Comparison of ENCODE assay signal across 8 cellular contexts in the genomic region with DNA sequence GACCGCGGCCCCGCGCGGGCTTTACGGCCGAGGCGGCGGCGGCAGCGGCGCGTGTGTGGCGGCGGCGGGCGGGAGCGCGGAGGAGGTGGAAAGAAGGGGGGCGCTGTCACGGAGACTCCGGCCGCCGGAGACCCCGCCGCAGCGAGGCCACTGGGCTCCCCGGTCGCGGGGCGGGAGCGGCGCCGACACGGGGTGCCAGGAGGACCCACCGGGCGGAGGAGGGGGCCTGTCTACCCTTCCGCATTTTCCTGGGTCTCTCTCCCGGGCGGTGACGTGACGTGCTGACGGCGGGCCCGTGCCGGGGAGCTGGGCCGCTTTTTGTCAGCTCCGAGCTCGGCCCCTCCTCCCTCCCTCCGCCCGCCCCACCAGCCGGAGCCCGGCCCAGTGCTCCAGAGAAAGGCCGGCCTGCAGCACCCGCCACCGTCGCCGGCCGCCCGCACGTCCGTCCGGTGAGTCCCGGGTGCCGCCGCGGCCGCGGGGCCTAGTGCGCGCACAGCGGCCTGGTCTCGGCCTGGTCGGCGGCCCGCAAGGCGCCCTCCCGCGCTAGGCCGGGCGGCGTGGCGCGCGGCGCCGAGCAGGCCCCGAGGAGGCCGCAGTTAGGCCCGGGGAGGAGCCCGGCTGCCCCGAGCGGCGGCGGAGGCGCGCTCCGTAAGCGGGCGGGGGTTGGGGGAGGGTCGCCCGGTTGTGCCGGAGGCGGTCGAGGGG. TPM values are rescaled to one million over a fixed set of nuclear protein-coding genes. Genes with fewer than 3 reads are reported as not detected.
DNase-seq lines count a peak whose midpoint lies in the region; ATAC-seq and TF ChIP-seq lines count a peak whose summit lies in the region.

A gene (plus strand): TSS at position 384 of the 705 bp plus-strand sequence. CDS start 23,014 bp downstream, outside the sequence.

- peak within 1 kb of the TSS; percentile 91 for H3K27ac Mint-ChIP-seq in activated naive CD8-positive, alpha-beta T cell treated with anti-CD3 and anti-CD28 coated beads, Interleukin-2, amount 10 ng/mL, durations not matched to agents 7 days and 5 days
- peak within 1 kb of the TSS; percentile 100 for H3K27ac Mint-ChIP-seq in progenitor cell of endocrine pancreas

- CTCF ChIA-PET in BJ (lab: Yijun Ruan, JAX) (no interaction called here), SK-N-SH (lab: Yijun Ruan, JAX) (interaction anchor here (1.2 to 1.6 kb wide), 3 partner anchors 16 to 96 kb away, joined by 3 to 7 read pairs (median 3); a partner anchor contains a TSS)

- H3K4me1 ChIP-seq in SK-N-SH (ENCODE audit: control insufficient read depth in 1 of 2, insufficient read depth in 2 of 2, low read depth in 1 of 2, low read length in 1 of 2) = peaks cover 30 to 61% of the 10 kb centered on the region in 2 experiments
- peaks cover 0 to 71% (median 47%) of the 10 kb centered on the region in 12 donors for H3K4me1 ChIP-seq in heart left ventricle
- H3K4me1 ChIP-seq in urinary bladder (ENCODE audit: insufficient read depth) = peaks cover 2% of the 10 kb centered on the region

- H3K4me3 ChIP-seq in BJ (ENCODE audit: low read depth, low read length) (peak within 1 kb of the TSS; percentile 73), SK-N-SH (ENCODE audit: low read depth in 2 of 2, low read length in 1 of 2) (peak within 1 kb of the TSS; percentile 86 to 95), heart left ventricle (peak within 1 kb of the TSS; percentile 55 to 97 (median 78)), urinary bladder (ENCODE audit: low read depth, low read length) (peak within 1 kb of the TSS; percentile 72)

- no peaks in the 10 kb centered on the region for H3K9me3 Mint-ChIP-seq in activated naive CD8-positive, alpha-beta T cell treated with anti-CD3 and anti-CD28 coated beads, Interleukin-2, amount 10 ng/mL, durations not matched to agents 7 days and 5 days
- H3K9me3 Mint-ChIP-seq in progenitor cell of endocrine pancreas (ENCODE audit: low read depth) = no peaks in the 10 kb centered on the region

- H3K36me3 Mint-ChIP-seq in activated naive CD8-positive, alpha-beta T cell treated with anti-CD3 and anti-CD28 coated beads, Interleukin-2, amount 10 ng/mL, durations not matched to agents 7 days and 5 days = peaks cover 13% of the 10 kb centered on the region
- H3K36me3 Mint-ChIP-seq in progenitor cell of endocrine pancreas (ENCODE audit: insufficient read depth) = peaks cover 2% of the 10 kb centered on the region

- WGBS in SK-N-SH (ENCODE audit: low lambda C conversion rate) = 0% methylated on average over 3 of the region's 105 CpGs
- WGBS in heart left ventricle, 4 donors = 0 to 1% (median 0%) methylated on average over 23 to 102 of the region's 105 CpGs
- under 1% methylated on average over 85 of the region's 105 CpGs for WGBS in urinary bladder

- POLR2A ChIA-PET in BJ (lab: Charles Lee) (interaction anchor here (0.6 kb wide), 2 partner anchors 127 to 243 kb away, joined by 4 to 9 read pairs; no protein-coding TSS in a partner anchor), SK-N-SH (lab: Yijun Ruan, JAX) (interaction anchor here (1.2 kb wide), 1 partner anchor 133 kb away, joined by 4 read pairs; no protein-coding TSS in a partner anchor)
- POLR2A ChIA-PET in activated naive CD8-positive, alpha-beta T cell treated with anti-CD3 and anti-CD28 coated beads, Interleukin-2, amount 10 ng/mL, durations not matched to agents 7 days and 5 days (lab: Charles Lee) = interaction anchor here (1.1 kb wide), 1 partner anchor 124 kb away, joined by 3 read pairs; no protein-coding TSS in a partner anchor

- peak; percentile 67 for TF ChIP-seq POLR2A in GM19099 (IDR thresholded peaks at IDR 0.05; ENCODE audit: extremely low read depth, insufficient read length, low read depth)
- peak in 1 of 2 donors; percentile 24 for TF ChIP-seq POLR2A in heart left ventricle (IDR thresholded peaks at IDR 0.05)

- H3K27ac ChIP-seq in SK-N-SH (ENCODE audit: low read depth in 2 of 2, low read length in 1 of 2) = peak within 1 kb of the TSS; percentile 95 to 98
- H3K27ac ChIP-seq in heart left ventricle = peak within 1 kb of the TSS; percentile 92 to 99 (median 98)
- H3K27ac ChIP-seq in urinary bladder (ENCODE audit: low read depth) = peak within 1 kb of the TSS; percentile 99

- peak within 1 kb of the TSS; percentile 61 for H2AFZ ChIP-seq in SK-N-SH (ENCODE audit: low read depth)

- no peaks in the 10 kb centered on the region for H3K36me3 ChIP-seq in BJ (ENCODE audit: control insufficient read depth, insufficient read depth, low read length)
- peaks cover 0 to 5% of the 10 kb centered on the region in 2 experiments for H3K36me3 ChIP-seq in SK-N-SH (replicated peaks in 1 of 2; ENCODE audit: control insufficient read depth in 1 of 2, insufficient read depth in 2 of 2, low read length in 1 of 2)
- H3K36me3 ChIP-seq in heart left ventricle = peaks cover 0 to 18% (median 0%) of the 10 kb centered on the region in 9 donors
- no peaks in the 10 kb centered on the region for H3K36me3 ChIP-seq in urinary bladder (ENCODE audit: insufficient read depth)

- TF ChIP-seq CTCF in BJ (IDR thresholded peaks at IDR 0.05; ENCODE audit: insufficient read depth, low read depth, low read length) (no peak), SK-N-SH (IDR thresholded peaks at IDR 0.05) (no peak), heart left ventricle (IDR thresholded peaks at IDR 0.05) (peak in 4 of 12 donors; percentile 12 to 27 (median 14)), progenitor cell of endocrine pancreas (IDR thresholded peaks at IDR 0.05; ENCODE audit: unreplicated experiment) (no peak)

- H3F3A ChIP-seq in SK-N-SH (replicated peaks; ENCODE audit: insufficient read depth) = peaks cover 54% of the 10 kb centered on the region

- no peaks in the 10 kb centered on the region for H3K9me3 ChIP-seq in SK-N-SH
- H3K9me3 ChIP-seq in heart left ventricle = no peaks in the 10 kb centered on the region

- TF ChIP-seq RAD21 in SK-N-SH (IDR thresholded peaks at IDR 0.05; ENCODE audit: low read length) = no peak

- peak; percentile 41 for ATAC-seq in HG03342 (IDR thresholded peaks at IDR 0.05; ENCODE audit: unreplicated experiment)
- peak; percentile 55 for ATAC-seq in activated naive CD8-positive, alpha-beta T cell treated with anti-CD3 and anti-CD28 coated beads, Interleukin-2, amount 10 ng/mL, durations not matched to agents 7 days and 5 days (ENCODE audit: low read depth)
- ATAC-seq in heart left ventricle = peak in 3 of 4 donors; percentile 58 to 79 (median 68)

- H3K79me2 ChIP-seq in SK-N-SH (ENCODE audit: insufficient read depth) = peaks cover 41% of the 10 kb centered on the region

- peak within 1 kb of the TSS; percentile 85 for H3K4me2 ChIP-seq in SK-N-SH

- DNase-seq in BJ (ENCODE audit: low read depth) = no peak
- peak; percentile 83 for DNase-seq in SK-N-SH
- DNase-seq in activated naive CD8-positive, alpha-beta T cell treated with anti-CD3 and anti-CD28 coated beads, Interleukin-2, amount 10 ng/mL, durations not matched to agents 7 days and 5 days = peak; percentile 74
- peak; percentile 52 to 87 (median 83) for DNase-seq in heart left ventricle
- DNase-seq in progenitor cell of endocrine pancreas (ENCODE audit: low spot score, unreplicated experiment) = peak; percentile 56

- peak within 1 kb of the TSS; percentile 94 for H3K4me3 Mint-ChIP-seq in activated naive CD8-positive, alpha-beta T cell treated with anti-CD3 and anti-CD28 coated beads, Interleukin-2, amount 10 ng/mL, durations not matched to agents 7 days and 5 days
- H3K4me3 Mint-ChIP-seq in progenitor cell of endocrine pancreas (ENCODE audit: low read depth) = peak within 1 kb of the TSS; percentile 87

- no peaks in the 10 kb centered on the region for H3K9me2 ChIP-seq in SK-N-SH

- intact Hi-C loops in heart left ventricle (cut with DNase I) = loop anchor here in 4 of 10 donors (1.0 to 10.0 kb wide), 5 partner anchors 55 to 95 kb away; a partner anchor contains a TSS

- peaks cover 47% of the 10 kb centered on the region for H3K4me1 Mint-ChIP-seq in activated naive CD8-positive, alpha-beta T cell treated with anti-CD3 and anti-CD28 coated beads, Interleukin-2, amount 10 ng/mL, durations not matched to agents 7 days and 5 days
- peaks cover 66% of the 10 kb centered on the region for H3K4me1 Mint-ChIP-seq in progenitor cell of endocrine pancreas (ENCODE audit: low read depth)

- peaks cover 41% of the 10 kb centered on the region for H4K20me1 ChIP-seq in SK-N-SH (ENCODE audit: insufficient read depth)

- peak within 1 kb of the TSS; percentile 96 for H3K9ac ChIP-seq in SK-N-SH

- TF ChIP-seq EP300 in SK-N-SH (IDR thresholded peaks at IDR 0.05; ENCODE audit: borderline replicate concordance in 1 of 2, low read depth in 1 of 2, low read length in 1 of 2) = no peak

- H3K27me3 Mint-ChIP-seq in activated naive CD8-positive, alpha-beta T cell treated with anti-CD3 and anti-CD28 coated beads, Interleukin-2, amount 10 ng/mL, durations not matched to agents 7 days and 5 days = no peaks in the 10 kb centered on the region
- H3K27me3 Mint-ChIP-seq in progenitor cell of endocrine pancreas = no peaks in the 10 kb centered on the region

- H3K27me3 ChIP-seq in BJ (ENCODE audit: control insufficient read depth, insufficient read depth, low read length) (no peaks in the 10 kb centered on the region), SK-N-SH (ENCODE audit: insufficient read depth) (no peaks in the 10 kb centered on the region), heart left ventricle (no peaks in the 10 kb centered on the region)

RNA-seq across cellular contexts. Expression of the gene that starts here (rescaled TPM):
- polyA plus RNA-seq in BJ (2011; rRNA removed) = 12.5 and 21.8 TPM in 2 replicates
- polyA minus RNA-seq in BJ (2011; rRNA and poly(A)+ RNA removed) = 33.0 and 34.1 TPM in 2 replicates
- 9.0 and 11.9 TPM in 2 replicates for polyA plus RNA-seq in SK-N-SH (2012; rRNA removed)
- polyA plus RNA-seq in SK-N-SH (2012; cell fraction: cytosol; rRNA removed) = 10.7 and 13.0 TPM in 2 replicates
- polyA plus RNA-seq in SK-N-SH (2012; cell fraction: nucleus; rRNA removed) = 11.9 and 20.4 TPM in 2 replicates
- 10 to 100 TPM; 46.8 to 51.8 TPM for total RNA-seq in activated naive CD8-positive, alpha-beta T cell treated with anti-CD3 and anti-CD28 coated beads, Interleukin-2, amount 10 ng/mL, durations not matched to agents 7 days and 5 days
- total RNA-seq in heart left ventricle = 10 to 100 TPM; 29.5 to 70.5 (median 44.8) TPM
- polyA plus RNA-seq in heart left ventricle = 1 to 10 TPM; 6.4 to 6.9 TPM
- total RNA-seq in progenitor cell of endocrine pancreas = 113 and 116 TPM in 2 replicates
- 112 TPM for total RNA-seq in urinary bladder
- 14.0 TPM for polyA plus RNA-seq in urinary bladder
